ENCODE assay signal across 1 cellular context in the genomic region with DNA sequence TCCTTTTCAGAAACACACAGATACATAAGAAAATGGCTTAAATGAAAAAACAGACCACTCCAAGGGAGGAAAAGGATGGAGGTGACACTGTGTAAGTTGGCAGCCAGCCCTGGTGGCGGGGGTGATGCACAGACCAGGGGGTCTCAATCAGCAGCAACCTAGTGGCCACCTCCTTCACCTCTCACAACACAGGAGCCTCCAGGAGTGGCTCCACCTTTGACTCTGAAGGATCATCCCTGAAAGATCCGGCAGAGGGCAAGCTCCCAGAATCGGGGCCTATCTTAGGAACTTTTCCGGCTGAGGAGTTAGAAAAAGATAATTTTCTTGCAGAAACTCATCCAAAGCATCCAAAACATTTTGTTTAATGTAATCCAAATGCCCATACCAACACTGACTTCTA.
TF ChIP-seq lines count a peak whose summit lies in the region.

No MANE protein-coding gene starts in this region.

TF ChIP-seq in K562, 482 proteins besides CTCF, POLR2A, EP300 and RAD21 (continued from another document):
- TF ChIP-seq FOXJ3 (CRISPR knock-in tag; IDR thresholded peaks at IDR 0.05) (no peak), RUNX1 (IDR thresholded peaks at IDR 0.05; ENCODE audit: low read depth) (no peak), KLF16 (IDR thresholded peaks at IDR 0.05) (no peak), ZFP30 (CRISPR knock-in tag; IDR thresholded peaks at IDR 0.05; ENCODE audit: borderline replicate concordance) (no peak), SMC3 (conservative IDR thresholded peaks at IDR 0.05; ENCODE audit: insufficient read depth, low read depth, low read length) (0 out of 2 replicates have a peak, but pooled peaks have one; percentile 15), ZNF778 (CRISPR knock-in tag; IDR thresholded peaks at IDR 0.05) (no peak)
- TF ChIP-seq, protein P1, sequence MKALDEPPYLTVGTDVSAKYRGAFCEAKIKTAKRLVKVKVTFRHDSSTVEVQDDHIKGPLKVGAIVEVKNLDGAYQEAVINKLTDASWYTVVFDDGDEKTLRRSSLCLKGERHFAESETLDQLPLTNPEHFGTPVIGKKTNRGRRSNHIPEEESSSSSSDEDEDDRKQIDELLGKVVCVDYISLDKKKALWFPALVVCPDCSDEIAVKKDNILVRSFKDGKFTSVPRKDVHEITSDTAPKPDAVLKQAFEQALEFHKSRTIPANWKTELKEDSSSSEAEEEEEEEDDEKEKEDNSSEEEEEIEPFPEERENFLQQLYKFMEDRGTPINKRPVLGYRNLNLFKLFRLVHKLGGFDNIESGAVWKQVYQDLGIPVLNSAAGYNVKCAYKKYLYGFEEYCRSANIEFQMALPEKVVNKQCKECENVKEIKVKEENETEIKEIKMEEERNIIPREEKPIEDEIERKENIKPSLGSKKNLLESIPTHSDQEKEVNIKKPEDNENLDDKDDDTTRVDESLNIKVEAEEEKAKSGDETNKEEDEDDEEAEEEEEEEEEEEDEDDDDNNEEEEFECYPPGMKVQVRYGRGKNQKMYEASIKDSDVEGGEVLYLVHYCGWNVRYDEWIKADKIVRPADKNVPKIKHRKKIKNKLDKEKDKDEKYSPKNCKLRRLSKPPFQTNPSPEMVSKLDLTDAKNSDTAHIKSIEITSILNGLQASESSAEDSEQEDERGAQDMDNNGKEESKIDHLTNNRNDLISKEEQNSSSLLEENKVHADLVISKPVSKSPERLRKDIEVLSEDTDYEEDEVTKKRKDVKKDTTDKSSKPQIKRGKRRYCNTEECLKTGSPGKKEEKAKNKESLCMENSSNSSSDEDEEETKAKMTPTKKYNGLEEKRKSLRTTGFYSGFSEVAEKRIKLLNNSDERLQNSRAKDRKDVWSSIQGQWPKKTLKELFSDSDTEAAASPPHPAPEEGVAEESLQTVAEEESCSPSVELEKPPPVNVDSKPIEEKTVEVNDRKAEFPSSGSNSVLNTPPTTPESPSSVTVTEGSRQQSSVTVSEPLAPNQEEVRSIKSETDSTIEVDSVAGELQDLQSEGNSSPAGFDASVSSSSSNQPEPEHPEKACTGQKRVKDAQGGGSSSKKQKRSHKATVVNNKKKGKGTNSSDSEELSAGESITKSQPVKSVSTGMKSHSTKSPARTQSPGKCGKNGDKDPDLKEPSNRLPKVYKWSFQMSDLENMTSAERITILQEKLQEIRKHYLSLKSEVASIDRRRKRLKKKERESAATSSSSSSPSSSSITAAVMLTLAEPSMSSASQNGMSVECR (CRISPR knock-in tag; IDR thresholded peaks at IDR 0.05) = no peak
- TF ChIP-seq, protein P2, sequence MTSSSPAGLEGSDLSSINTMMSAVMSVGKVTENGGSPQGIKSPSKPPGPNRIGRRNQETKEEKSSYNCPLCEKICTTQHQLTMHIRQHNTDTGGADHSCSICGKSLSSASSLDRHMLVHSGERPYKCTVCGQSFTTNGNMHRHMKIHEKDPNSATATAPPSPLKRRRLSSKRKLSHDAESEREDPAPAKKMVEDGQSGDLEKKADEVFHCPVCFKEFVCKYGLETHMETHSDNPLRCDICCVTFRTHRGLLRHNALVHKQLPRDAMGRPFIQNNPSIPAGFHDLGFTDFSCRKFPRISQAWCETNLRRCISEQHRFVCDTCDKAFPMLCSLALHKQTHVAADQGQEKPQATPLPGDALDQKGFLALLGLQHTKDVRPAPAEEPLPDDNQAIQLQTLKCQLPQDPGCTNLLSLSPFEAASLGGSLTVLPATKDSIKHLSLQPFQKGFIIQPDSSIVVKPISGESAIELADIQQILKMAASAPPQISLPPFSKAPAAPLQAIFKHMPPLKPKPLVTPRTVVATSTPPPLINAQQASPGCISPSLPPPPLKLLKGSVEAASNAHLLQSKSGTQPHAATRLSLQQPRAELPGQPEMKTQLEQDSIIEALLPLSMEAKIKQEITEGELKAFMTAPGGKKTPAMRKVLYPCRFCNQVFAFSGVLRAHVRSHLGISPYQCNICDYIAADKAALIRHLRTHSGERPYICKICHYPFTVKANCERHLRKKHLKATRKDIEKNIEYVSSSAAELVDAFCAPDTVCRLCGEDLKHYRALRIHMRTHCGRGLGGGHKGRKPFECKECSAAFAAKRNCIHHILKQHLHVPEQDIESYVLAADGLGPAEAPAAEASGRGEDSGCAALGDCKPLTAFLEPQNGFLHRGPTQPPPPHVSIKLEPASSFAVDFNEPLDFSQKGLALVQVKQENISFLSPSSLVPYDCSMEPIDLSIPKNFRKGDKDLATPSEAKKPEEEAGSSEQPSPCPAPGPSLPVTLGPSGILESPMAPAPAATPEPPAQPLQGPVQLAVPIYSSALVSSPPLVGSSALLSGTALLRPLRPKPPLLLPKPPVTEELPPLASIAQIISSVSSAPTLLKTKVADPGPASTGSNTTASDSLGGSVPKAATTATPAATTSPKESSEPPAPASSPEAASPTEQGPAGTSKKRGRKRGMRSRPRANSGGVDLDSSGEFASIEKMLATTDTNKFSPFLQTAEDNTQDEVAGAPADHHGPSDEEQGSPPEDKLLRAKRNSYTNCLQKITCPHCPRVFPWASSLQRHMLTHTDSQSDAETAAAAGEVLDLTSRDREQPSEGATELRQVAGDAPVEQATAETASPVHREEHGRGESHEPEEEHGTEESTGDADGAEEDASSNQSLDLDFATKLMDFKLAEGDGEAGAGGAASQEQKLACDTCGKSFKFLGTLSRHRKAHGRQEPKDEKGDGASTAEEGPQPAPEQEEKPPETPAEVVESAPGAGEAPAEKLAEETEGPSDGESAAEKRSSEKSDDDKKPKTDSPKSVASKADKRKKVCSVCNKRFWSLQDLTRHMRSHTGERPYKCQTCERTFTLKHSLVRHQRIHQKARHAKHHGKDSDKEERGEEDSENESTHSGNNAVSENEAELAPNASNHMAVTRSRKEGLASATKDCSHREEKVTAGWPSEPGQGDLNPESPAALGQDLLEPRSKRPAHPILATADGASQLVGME (CRISPR knock-in tag; IDR thresholded peaks at IDR 0.05) = no peak
